ENCODE assay signal across 35 cellular contexts in genomic region chr16:13158427-13158826, GRCh38.
"Had no signal": no experiment of that assay in that cellular context is flagged by ENCODE, and none has a peak within 500 bp of the region (broad histone marks: within the 10 kb centered on the region; RNA-seq: fewer than 3 reads in every experiment).

No MANE protein-coding gene starts in this region.

- H3K4me3 ChIP-seq: MG63, Peyer's patch, SJCRH30, SK-N-MC had no signal

- H3K9me3 ChIP-seq: MG63, Peyer's patch, SJCRH30 had no signal

- H3K4me3 Mint-ChIP-seq: T-cell had no signal

- ATAC-seq: PC-3, Right ventricle myocardium inferior, SK-N-SH treated with all-trans-retinoic acid at 6 μM for 48 hours, T-cell had no signal

- DNase-seq: Kasumi-1; KG1; MG63; NCI-H1048; NCI-H1092 treated with DMSO at 0.1 percent for 48 hours; NCI-H1105 treated with DMSO at 0.1 percent for 48 hours; NCI-H1417; NCI-H1436; NCI-H146; NCI-H1694; NCI-H187; NCI-H1930; NCI-H2081; NCI-H2171 treated with DMSO at 0.1 percent for 48 hours; NCI-H2227 treated with DMSO at 0.1 percent for 48 hours; NCI-H345; NCI-H446 treated with DMSO at 0.1 percent for 48 hours; NCI-H510A; NCI-H524; NCI-H526; NCI-H69; NCI-H748 treated with DMSO at 0.1 percent for 48 hours; NCI-H82; NK-92 treated with Interleukin-12 subunit alpha and Interleukin-12 subunit beta, amount 100 ng/mL, for 24 hours; OCI-M1; PC-3; Peyer's patch; SHP77; SIG-M5; SJCRH30; T-cell had no signal

- H3K27ac Mint-ChIP-seq: T-cell had no signal

- H3K4me1 Mint-ChIP-seq: T-cell had no signal

- H3K27me3 ChIP-seq: MG63, Peyer's patch, SJCRH30 had no signal

- H3K27ac ChIP-seq: Peyer's patch, RWPE1, SJCRH30, SK-N-MC had no signal

- H3K4me1 ChIP-seq: Peyer's patch, SJCRH30 had no signal

- H3K36me3 ChIP-seq: MG63, Peyer's patch, SJCRH30 had no signal

- H3K36me3 Mint-ChIP-seq: T-cell had no signal
